ENCODE assay signal across 1 cellular context in the genomic region with DNA sequence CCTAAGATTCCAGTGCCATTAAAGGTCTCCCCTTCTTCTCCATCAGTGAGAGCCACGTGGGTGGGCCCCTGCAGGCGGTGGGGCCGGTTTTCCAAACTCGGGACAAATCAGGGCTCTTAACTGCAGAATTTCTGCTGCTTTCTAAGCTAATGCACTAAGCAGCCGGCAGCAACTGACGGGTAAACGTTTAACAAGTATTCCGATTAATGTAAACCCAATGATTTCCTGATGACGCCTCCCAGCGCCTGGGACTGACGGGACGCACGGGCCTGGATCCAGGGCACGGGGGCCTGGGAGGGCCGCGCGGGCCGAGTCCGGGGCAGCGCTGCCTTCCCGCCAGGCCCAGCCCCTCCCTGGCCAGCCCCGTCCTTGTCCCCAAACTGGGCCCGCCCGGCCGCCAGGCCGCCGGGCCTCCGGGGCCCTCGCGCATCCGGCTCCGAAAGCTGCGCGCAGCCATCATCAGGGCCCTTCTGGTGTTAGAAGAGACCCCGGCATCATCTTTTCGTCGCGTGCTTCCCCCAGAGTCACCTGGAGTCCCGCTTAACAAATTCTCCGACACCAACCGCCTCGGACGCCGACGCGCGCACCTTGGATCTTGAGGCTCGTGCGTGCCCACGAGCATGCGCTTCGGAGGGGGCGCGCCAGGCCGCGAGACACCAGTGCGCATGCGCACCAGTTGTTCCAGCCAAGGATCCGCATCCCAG.
TF ChIP-seq lines count a peak whose summit lies in the region.

A gene (minus strand): TSS at position 616 of the 704 bp plus-strand sequence. CDS start 1,812 bp downstream, outside the sequence.

TF ChIP-seq in H1, 55 proteins besides CTCF, POLR2A, EP300 and RAD21:
- TF ChIP-seq MAFK (IDR thresholded peaks at IDR 0.05; ENCODE audit: low read depth, low read length) (no peak), TEAD4 (IDR thresholded peaks at IDR 0.05; ENCODE audit: low read depth, low read length) (0 out of 2 replicates have a peak, but pooled peaks have one; percentile 18), CHD2 (IDR thresholded peaks at IDR 0.05; ENCODE audit: low read length) (0 out of 2 replicates have a peak, but pooled peaks have one; percentile 10), BCL11A (IDR thresholded peaks at IDR 0.05; ENCODE audit: low read depth in 2 of 2, low read length in 2 of 2) (no peak), HDAC2 (IDR thresholded peaks at IDR 0.05; ENCODE audit: borderline replicate concordance in 1 of 2, low read depth in 2 of 2, low read length in 2 of 2) (0 out of 4 replicates have a peak, but pooled peaks of 1 of the 2 experiments have one; percentile 51), EZH2 (IDR thresholded peaks at IDR 0.05; ENCODE audit: low read depth, low read length, severe bottlenecking) (peak; percentile 37), PHF8 (conservative IDR thresholded peaks at IDR 0.05; ENCODE audit: low read depth, low read length) (peak; percentile 87), CHD1 (IDR thresholded peaks at IDR 0.05; ENCODE audit: low read depth, low read length) (no peak), TAF1 (IDR thresholded peaks at IDR 0.05; ENCODE audit: low read depth, low read length) (peak; percentile 78; the same call in 1 of the 2 replicates), TAF7 (optimal IDR thresholded peaks at IDR 0.05; ENCODE audit: borderline replicate concordance, low read depth, low read length) (no peak), RBBP5 (IDR thresholded peaks at IDR 0.05; ENCODE audit: borderline replicate concordance, low read depth, low read length) (peak; percentile 87; the same call in 1 of the 2 replicates), ASH2L (IDR thresholded peaks at IDR 0.05; ENCODE audit: low read length) (peak; percentile 90), YY1 (IDR thresholded peaks at IDR 0.05; ENCODE audit: low read depth, low read length) (no peak), KDM4A (IDR thresholded peaks at IDR 0.05; ENCODE audit: low read depth, low read length, severe bottlenecking) (peak; percentile 87), NRF1 (IDR thresholded peaks at IDR 0.05; ENCODE audit: low read depth, low read length) (peak; percentile 96), POLR2AphosphoS5 (IDR thresholded peaks at IDR 0.05; ENCODE audit: low read depth, low read length) (peak; percentile 74)
- TF ChIP-seq, protein P1, sequence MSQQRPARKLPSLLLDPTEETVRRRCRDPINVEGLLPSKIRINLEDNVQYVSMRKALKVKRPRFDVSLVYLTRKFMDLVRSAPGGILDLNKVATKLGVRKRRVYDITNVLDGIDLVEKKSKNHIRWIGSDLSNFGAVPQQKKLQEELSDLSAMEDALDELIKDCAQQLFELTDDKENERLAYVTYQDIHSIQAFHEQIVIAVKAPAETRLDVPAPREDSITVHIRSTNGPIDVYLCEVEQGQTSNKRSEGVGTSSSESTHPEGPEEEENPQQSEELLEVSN (IDR thresholded peaks at IDR 0.05): peak; percentile 89
- TF ChIP-seq, protein P2, sequence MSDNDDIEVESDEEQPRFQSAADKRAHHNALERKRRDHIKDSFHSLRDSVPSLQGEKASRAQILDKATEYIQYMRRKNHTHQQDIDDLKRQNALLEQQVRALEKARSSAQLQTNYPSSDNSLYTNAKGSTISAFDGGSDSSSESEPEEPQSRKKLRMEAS (IDR thresholded peaks at IDR 0.05): peak; percentile 93
- TF ChIP-seq, protein P3, sequence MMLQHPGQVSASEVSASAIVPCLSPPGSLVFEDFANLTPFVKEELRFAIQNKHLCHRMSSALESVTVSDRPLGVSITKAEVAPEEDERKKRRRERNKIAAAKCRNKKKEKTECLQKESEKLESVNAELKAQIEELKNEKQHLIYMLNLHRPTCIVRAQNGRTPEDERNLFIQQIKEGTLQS (IDR thresholded peaks at IDR 0.05; ENCODE audit: insufficient read depth, low read depth, low read length): no peak
